8 cellular contexts compared by ENCODE assay signal in the genomic region with DNA sequence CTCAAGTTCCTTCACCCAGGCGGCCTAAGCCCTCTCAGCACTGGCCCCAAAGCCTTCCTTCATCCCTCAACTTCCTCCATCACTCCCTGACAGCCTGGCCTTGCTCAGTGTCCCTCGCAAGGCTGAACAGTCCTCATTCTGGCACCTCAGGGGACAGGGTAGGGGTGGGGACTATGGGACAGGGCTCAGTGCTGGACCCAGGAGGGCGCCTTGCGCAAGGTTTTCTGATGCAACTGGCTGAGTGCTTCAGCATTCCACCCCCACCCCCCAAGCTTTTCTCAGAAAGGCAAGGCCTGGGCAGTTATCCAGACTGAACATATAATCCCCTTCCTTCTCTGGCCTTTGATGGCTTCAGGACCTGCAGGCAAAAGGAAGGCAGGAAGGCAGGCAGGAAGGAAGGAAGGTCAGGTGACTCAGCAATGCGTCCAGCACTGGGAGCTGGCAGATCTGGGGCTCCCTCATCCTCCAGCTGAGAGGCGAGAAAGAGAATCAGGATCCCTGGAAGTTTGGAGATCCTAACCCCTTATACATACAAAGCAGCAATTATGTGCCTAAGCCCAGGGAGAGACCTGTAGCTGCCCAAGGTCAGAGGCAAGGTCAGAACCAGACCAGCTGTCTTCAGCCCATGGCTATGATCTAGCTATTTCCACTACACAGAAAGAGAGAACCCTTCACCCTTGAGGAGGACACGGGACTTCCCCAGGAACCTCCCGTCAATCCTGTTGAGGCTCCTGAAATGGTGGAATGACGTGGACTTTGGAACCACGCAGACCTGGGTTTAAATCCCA. TPM values are rescaled to one million over a fixed set of nuclear protein-coding genes. Genes with fewer than 3 reads are reported as not detected.
DNase-seq lines count a peak whose midpoint lies in the region; ATAC-seq and TF ChIP-seq lines count a peak whose summit lies in the region.

No MANE protein-coding gene starts in this region.

- intact Hi-C loops in CD4-positive, alpha-beta T cell (cut with DNase I, micrococcal nuclease): no loop called here

- no peak overlapping the region for H3K4me3 Mint-ChIP-seq in CD4-positive, alpha-beta T cell

- peak; percentile 77 for DNase-seq in NK-92 treated with Interleukin-12 subunit alpha and Interleukin-12 subunit beta, amount 100 ng/mL, for 24 hours (lab: John Stamatoyannopoulos, UW)
- DNase-seq in NK-92 (lab: John Stamatoyannopoulos, UW; ENCODE audit: unreplicated experiment): no peak
- peak; percentile 67 to 93 for DNase-seq in fibroblast of lung (ENCODE audit: low read depth in 2 of 2)
- peak; percentile 80 for DNase-seq in pulmonary artery endothelial cell (ENCODE audit: low read depth, low spot score)
- DNase-seq in CD4-positive, alpha-beta T cell: no peak
- no peak for DNase-seq in Ammon's horn (ENCODE audit: low spot score)

- no peaks in the 10 kb centered on the region for H3K9me3 Mint-ChIP-seq in CD4-positive, alpha-beta T cell

- peaks cover 16% of the 10 kb centered on the region for H3K4me1 Mint-ChIP-seq in CD4-positive, alpha-beta T cell (ENCODE audit: low read depth)

- H3K27me3 Mint-ChIP-seq in CD4-positive, alpha-beta T cell: no peaks in the 10 kb centered on the region

- H2AFZ ChIP-seq in fibroblast of lung (ENCODE audit: low read length): peak overlapping the region; percentile 5

- no peaks in the 10 kb centered on the region for H3K27me3 ChIP-seq in fibroblast of lung (ENCODE audit: control insufficient read depth, insufficient read depth, low read length)
- no peaks in the 10 kb centered on the region for H3K27me3 ChIP-seq in CD4-positive, alpha-beta T cell (ENCODE audit: control insufficient read depth, insufficient read depth, low read length)

- H4K20me1 ChIP-seq in fibroblast of lung (ENCODE audit: control insufficient read depth, extremely low read depth, insufficient read depth, low read length): no peaks in the 10 kb centered on the region

- H3K79me2 ChIP-seq in fibroblast of lung (ENCODE audit: control insufficient read depth, insufficient read depth, low read length): no peaks in the 10 kb centered on the region

- no peak overlapping the region for H3K4me3 ChIP-seq in fibroblast of lung (replicated peaks in 1 of 4; ENCODE audit: control extremely low read depth in 1 of 4, insufficient read depth in 1 of 4, low read depth in 3 of 4, low read length in 4 of 4)

- no peak for ATAC-seq in HG02610 (IDR thresholded peaks at IDR 0.05; ENCODE audit: unreplicated experiment)
- ATAC-seq in CD4-positive, alpha-beta T cell (ENCODE audit: poor library complexity): no peak

- H3K36me3 ChIP-seq in fibroblast of lung (ENCODE audit: control insufficient read depth, insufficient read depth, low read length): no peaks in the 10 kb centered on the region

- peak overlapping the region; percentile 34 for H3K27ac ChIP-seq in fibroblast of lung (ENCODE audit: insufficient read depth, low read length)
- H3K27ac ChIP-seq in CD4-positive, alpha-beta T cell (ENCODE audit: low read depth, low read length): no peak overlapping the region

- peaks cover 19% of the 10 kb centered on the region for H3K4me1 ChIP-seq in fibroblast of lung (ENCODE audit: control insufficient read depth, extremely low read depth, insufficient read depth, low read length)

- no peak overlapping the region for H3K27ac Mint-ChIP-seq in CD4-positive, alpha-beta T cell

- no peaks in the 10 kb centered on the region for H3K9me3 ChIP-seq in fibroblast of lung (ENCODE audit: control insufficient read depth, insufficient read depth, low read depth, low read length)
- no peaks in the 10 kb centered on the region for H3K9me3 ChIP-seq in CD4-positive, alpha-beta T cell (ENCODE audit: control insufficient read depth, low read length)

- POLR2A ChIA-PET in CD4-positive, alpha-beta T cell (lab: Charles Lee): interaction anchor here (0.6 kb wide), 1 partner anchor 280 kb away, joined by 3 read pairs; no protein-coding TSS in a partner anchor

- no peaks in the 10 kb centered on the region for H3K36me3 Mint-ChIP-seq in CD4-positive, alpha-beta T cell (ENCODE audit: low read depth)

- CTCF ChIA-PET in CD4-positive, alpha-beta T cell (lab: Charles Lee): no interaction called here

- no peak overlapping the region for H3K9ac ChIP-seq in fibroblast of lung (ENCODE audit: insufficient read depth, low read length)

- peak overlapping the region; percentile 37 for H3K4me2 ChIP-seq in fibroblast of lung (ENCODE audit: extremely low read depth, insufficient read depth, low read length)

- TF ChIP-seq CTCF in fibroblast of lung (conservative IDR thresholded peaks at IDR 0.05 in 1 of 2, IDR thresholded peaks at IDR 0.05 in 1 of 2; ENCODE audit: low read depth in 1 of 2, low read length in 2 of 2): no peak
- no peak for TF ChIP-seq CTCF in CD4-positive, alpha-beta T cell (IDR thresholded peaks at IDR 0.05)

TF ChIP-seq in PFSK-1, 5 proteins besides CTCF, POLR2A, EP300 and RAD21:
- TF ChIP-seq, protein P1, sequence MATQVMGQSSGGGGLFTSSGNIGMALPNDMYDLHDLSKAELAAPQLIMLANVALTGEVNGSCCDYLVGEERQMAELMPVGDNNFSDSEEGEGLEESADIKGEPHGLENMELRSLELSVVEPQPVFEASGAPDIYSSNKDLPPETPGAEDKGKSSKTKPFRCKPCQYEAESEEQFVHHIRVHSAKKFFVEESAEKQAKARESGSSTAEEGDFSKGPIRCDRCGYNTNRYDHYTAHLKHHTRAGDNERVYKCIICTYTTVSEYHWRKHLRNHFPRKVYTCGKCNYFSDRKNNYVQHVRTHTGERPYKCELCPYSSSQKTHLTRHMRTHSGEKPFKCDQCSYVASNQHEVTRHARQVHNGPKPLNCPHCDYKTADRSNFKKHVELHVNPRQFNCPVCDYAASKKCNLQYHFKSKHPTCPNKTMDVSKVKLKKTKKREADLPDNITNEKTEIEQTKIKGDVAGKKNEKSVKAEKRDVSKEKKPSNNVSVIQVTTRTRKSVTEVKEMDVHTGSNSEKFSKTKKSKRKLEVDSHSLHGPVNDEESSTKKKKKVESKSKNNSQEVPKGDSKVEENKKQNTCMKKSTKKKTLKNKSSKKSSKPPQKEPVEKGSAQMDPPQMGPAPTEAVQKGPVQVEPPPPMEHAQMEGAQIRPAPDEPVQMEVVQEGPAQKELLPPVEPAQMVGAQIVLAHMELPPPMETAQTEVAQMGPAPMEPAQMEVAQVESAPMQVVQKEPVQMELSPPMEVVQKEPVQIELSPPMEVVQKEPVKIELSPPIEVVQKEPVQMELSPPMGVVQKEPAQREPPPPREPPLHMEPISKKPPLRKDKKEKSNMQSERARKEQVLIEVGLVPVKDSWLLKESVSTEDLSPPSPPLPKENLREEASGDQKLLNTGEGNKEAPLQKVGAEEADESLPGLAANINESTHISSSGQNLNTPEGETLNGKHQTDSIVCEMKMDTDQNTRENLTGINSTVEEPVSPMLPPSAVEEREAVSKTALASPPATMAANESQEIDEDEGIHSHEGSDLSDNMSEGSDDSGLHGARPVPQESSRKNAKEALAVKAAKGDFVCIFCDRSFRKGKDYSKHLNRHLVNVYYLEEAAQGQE (IDR thresholded peaks at IDR 0.05; ENCODE audit: insufficient read depth in 1 of 2, low read depth in 2 of 2, low read length in 2 of 2): peak; percentile 50 to 66; a peak in 1 of 4 replicates
- TF ChIP-seq SIN3A (IDR thresholded peaks at IDR 0.05; ENCODE audit: borderline replicate concordance, insufficient read depth, low read length) (no peak), FOXP2 (optimal IDR thresholded peaks at IDR 0.05; ENCODE audit: borderline replicate concordance, extremely low read depth, extremely low read length, insufficient read depth) (no peak), TAF1 (IDR thresholded peaks at IDR 0.05; ENCODE audit: borderline replicate concordance, insufficient read depth, low read length) (no peak), POLR2AphosphoS5 (IDR thresholded peaks at IDR 0.05; ENCODE audit: low read depth, low read length) (no peak)

RNA-seq across cellular contexts. Expression of a gene that starts 8.6 kb away (rescaled TPM):
- polyA plus RNA-seq in PFSK-1 (2012; ENCODE audit: insufficient read length, low read depth): 493 TPM
- 194 and 202 TPM in 2 replicates for total RNA-seq in fibroblast of lung
- polyA plus RNA-seq in fibroblast of lung: 13.3 and 23.4 TPM in 2 replicates
- 13.6 and 26.7 TPM in 2 replicates for polyA plus RNA-seq in fibroblast of lung (2012)
- 12.4 and 25.7 TPM in 2 replicates for polyA minus RNA-seq in fibroblast of lung (ENCODE audit: low replicate concordance)
- total RNA-seq in pulmonary artery endothelial cell: 45.9 and 62.9 TPM in 2 replicates
- 1 to 10 TPM; 1.3 to 1.5 TPM for total RNA-seq in CD4-positive, alpha-beta T cell

RNA-seq across cellular contexts. Expression of a gene that starts 25.0 kb away (rescaled TPM):
- 125 TPM for polyA plus RNA-seq in PFSK-1 (2012; ENCODE audit: insufficient read length, low read depth)
- total RNA-seq in fibroblast of lung: 23.1 and 34.5 TPM in 2 replicates
- 56.0 and 60.5 TPM in 2 replicates for polyA plus RNA-seq in fibroblast of lung
- 67.4 and 75.8 TPM in 2 replicates for polyA plus RNA-seq in fibroblast of lung (2012)
- 82.9 and 98.7 TPM in 2 replicates for polyA minus RNA-seq in fibroblast of lung (ENCODE audit: low replicate concordance)
- total RNA-seq in pulmonary artery endothelial cell: 15.2 and 19.0 TPM in 2 replicates
- 1 to 10 TPM in 1 of 2 experiments, under 1 TPM in 1; 0.69 to 1.3 TPM for total RNA-seq in CD4-positive, alpha-beta T cell

RNA-seq across cellular contexts. Expression of a gene that starts 36.1 kb away (rescaled TPM):
- polyA plus RNA-seq in PFSK-1 (2012; ENCODE audit: insufficient read length, low read depth): 197 TPM
- total RNA-seq in fibroblast of lung: 81.7 and 89.0 TPM in 2 replicates
- polyA plus RNA-seq in fibroblast of lung: 35.2 and 36.3 TPM in 2 replicates
- polyA plus RNA-seq in fibroblast of lung (2012): 75.4 and 89.7 TPM in 2 replicates
- polyA minus RNA-seq in fibroblast of lung (ENCODE audit: low replicate concordance): 155 and 234 TPM in 2 replicates
- 74.0 and 74.6 TPM in 2 replicates for total RNA-seq in pulmonary artery endothelial cell
- 10 to 100 TPM; 53.3 to 57.3 TPM for total RNA-seq in CD4-positive, alpha-beta T cell

RNA-seq across cellular contexts. Expression of a gene that starts 46.6 kb away (rescaled TPM):
- 45.8 TPM for polyA plus RNA-seq in PFSK-1 (2012; ENCODE audit: insufficient read length, low read depth)
- total RNA-seq in fibroblast of lung: 5.6 and 7.3 TPM in 2 replicates
- 4.0 and 4.7 TPM in 2 replicates for polyA plus RNA-seq in fibroblast of lung
- 14.3 and 15.4 TPM in 2 replicates for polyA plus RNA-seq in fibroblast of lung (2012)
- 6.5 and 6.6 TPM in 2 replicates for polyA minus RNA-seq in fibroblast of lung (ENCODE audit: low replicate concordance)
- total RNA-seq in pulmonary artery endothelial cell: 4.3 and 5.6 TPM in 2 replicates
- 10 to 100 TPM; 11.6 to 11.9 TPM for total RNA-seq in CD4-positive, alpha-beta T cell

Comparison
In these comparisons a context has a peak if more than half of its experiments do, and no peak if none do; other contexts are left out.
1. DNase-seq: peak in NK-92 treated with Interleukin-12 subunit alpha and Interleukin-12 subunit beta, amount 100 ng/mL, for 24 hours (single experiment), fibroblast of lung (2 of 2) and pulmonary artery endothelial cell (single experiment); none in NK-92 (single experiment), CD4-positive, alpha-beta T cell (0 of 10) and Ammon's horn (single experiment).
2. RNA of a gene that starts 8.6 kb away (total RNA-seq): 194 to 202 TPM in fibroblast of lung and 45.9 to 62.9 TPM in pulmonary artery endothelial cell; 1.3 to 1.5 TPM in CD4-positive, alpha-beta T cell; every median in the first group is over 10 times any median in the second.